Comparison of ENCODE assay signal across 33 cellular contexts in the genomic region with DNA sequence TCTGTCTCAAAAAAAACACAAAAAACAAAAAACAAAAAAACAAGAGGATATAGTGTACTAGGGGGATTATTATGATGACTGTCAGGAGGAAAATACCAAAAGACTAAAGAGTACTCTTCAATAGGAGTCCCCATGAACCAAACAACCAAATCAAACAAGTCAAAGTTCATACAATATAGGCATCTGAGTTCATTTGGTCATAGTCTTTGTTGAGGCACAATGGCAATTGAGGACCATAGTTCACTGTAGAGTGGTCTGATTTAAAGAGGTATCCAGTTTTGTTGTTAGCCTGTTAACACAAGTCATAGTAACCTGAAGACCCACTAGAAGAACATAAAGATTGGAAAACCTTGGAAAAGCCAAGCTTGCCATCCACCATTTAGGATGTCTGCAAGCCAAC.
"Had no signal": no experiment of that assay in that cellular context is flagged by ENCODE, and none has a peak within 500 bp of the region (broad histone marks: within the 10 kb centered on the region; RNA-seq: fewer than 3 reads in every experiment).

No MANE protein-coding gene starts in this region.

- H3K27ac ChIP-seq: adrenal gland, ascending aorta, body of pancreas, brain microvascular endothelial cell, breast epithelium, cardiac muscle cell had no signal

- H3K27me3 ChIP-seq: adrenal gland, ascending aorta, body of pancreas, brain microvascular endothelial cell, breast epithelium, cardiac muscle cell had no signal

- H3K36me3 ChIP-seq: adrenal gland, ascending aorta, brain microvascular endothelial cell, breast epithelium, cardiac muscle cell had no signal

- H3K9me3 ChIP-seq: adrenal gland, ascending aorta, body of pancreas, breast epithelium had no signal

- FAIRE-seq: astrocyte had no signal

- DNase-seq: activated effector memory CD4-positive, alpha-beta T cell treated with anti-CD3 and anti-CD28 coated beads, Interleukin-2, amount 50 U/mL, for 16 hours; activated effector memory CD4-positive, alpha-beta T cell treated with Interleukin-2 at 50 U/mL for 16 hours; activated gamma-delta T cell; activated gamma-delta T cell treated with Interleukin-2 at 50 U/mL for 16 hours; activated naive CD4-positive, alpha-beta T cell; activated naive CD4-positive, alpha-beta T cell treated with anti-CD3 and anti-CD28 coated beads for 36 hours; activated naive CD4-positive, alpha-beta T cell treated with anti-CD3 and anti-CD28 coated beads, Interleukin-2, amount 10 ng/mL, durations not matched to agents 7 days and 5 days; activated naive CD4-positive, alpha-beta T cell treated with anti-CD3 and anti-CD28 coated beads, Interleukin-2, amount 50 U/mL, for 16 hours; activated naive CD4-positive, alpha-beta T cell treated with Interleukin-2 at 50 U/mL for 16 hours; activated naive CD8-positive, alpha-beta T cell treated with anti-CD3 and anti-CD28 coated beads for 36 hours; activated naive CD8-positive, alpha-beta T cell treated with anti-CD3 and anti-CD28 coated beads, Interleukin-2, amount 10 ng/mL, durations not matched to agents 7 days and 5 days; activated naive CD8-positive, alpha-beta T cell treated with anti-CD3 and anti-CD28 coated beads, Interleukin-2, amount 50 U/mL, for 24 hours; activated T-cell treated with anti-CD3 and anti-CD28 coated beads, Interleukin-2, amount 50 U/mL, for 1 hour; activated T-cell treated with anti-CD3 and anti-CD28 coated beads, Interleukin-2, amount 50 U/mL, for 24 hours; activated T-cell treated with anti-CD3 and anti-CD28 coated beads, Interleukin-2, amount 50 U/mL, for 4 hours; activated T-cell treated with anti-CD3 and anti-CD28 coated beads, Interleukin-2, amount 50 U/mL, for 48 hours; activated T-cell treated with anti-CD3 and anti-CD28 coated beads, Interleukin-2, amount 50 U/mL, for 72 hours; adrenal gland; amniotic stem cell; amygdala; anterior cingulate cortex; aorta; body of pancreas; brain microvascular endothelial cell; caudate nucleus; central memory CD4-positive, alpha-beta T cell; cerebellar nuclear complex had no signal

- H3K4me3 ChIP-seq: adrenal gland, ascending aorta, body of pancreas, breast epithelium, cardiac muscle cell had no signal

- ATAC-seq: activated naive CD4-positive, alpha-beta T cell treated with anti-CD3 and anti-CD28 coated beads, Interleukin-2, amount 50 U/mL, for 72 hours; activated naive CD8-positive, alpha-beta T cell treated with anti-CD3 and anti-CD28 coated beads, Interleukin-2, amount 50 U/mL, for 24 hours; activated T-cell treated with anti-CD3 and anti-CD28 coated beads, Interleukin-2, amount 50 U/mL, for 4 hours; activated T-cell treated with anti-CD3 and anti-CD28 coated beads, Interleukin-2, amount 50 U/mL, for 72 hours; activated T-helper 17 cell treated with anti-CD3 and anti-CD28 coated beads, Interleukin-2, amount 50 U/mL, for 72 hours; body of pancreas had no signal
